Comparison of ENCODE assay signal across 1 cellular context in the genomic region with DNA sequence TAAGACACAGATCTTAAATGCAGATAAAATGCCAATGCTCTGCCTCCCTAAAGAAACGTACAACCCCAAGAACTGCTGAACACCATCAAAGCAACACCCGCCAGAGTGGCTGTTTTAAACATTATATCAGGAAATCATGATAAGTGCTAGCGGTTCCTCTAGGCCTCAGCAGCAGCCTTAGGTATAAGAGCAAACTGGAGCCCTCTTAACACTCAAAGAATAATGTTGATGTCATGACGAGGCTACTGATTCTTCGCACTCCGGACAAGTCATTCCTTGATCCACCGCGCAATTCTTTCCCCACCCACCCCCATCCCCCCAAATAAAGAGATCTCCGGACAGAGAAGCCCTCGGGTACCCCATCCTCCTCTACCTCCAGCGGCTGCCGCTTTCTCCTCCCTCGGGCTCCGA.
TF ChIP-seq lines count a peak whose summit lies in the region.

No MANE protein-coding gene starts in this region.

TF ChIP-seq in HepG2, 621 proteins besides CTCF, POLR2A, EP300 and RAD21 (continued from another document):
- TF ChIP-seq MYNN (CRISPR knock-in tag; IDR thresholded peaks at IDR 0.05; ENCODE audit: low read depth) (no peak), KLF16 (CRISPR knock-in tag; IDR thresholded peaks at IDR 0.05) (0 out of 4 replicates have a peak, but pooled peaks of 1 of the 2 experiments have one; percentile 8), PHF8 (CRISPR knock-in tag; IDR thresholded peaks at IDR 0.05) (peak; percentile 10; the same call in 1 of the 2 replicates)
- TF ChIP-seq, protein P1, sequence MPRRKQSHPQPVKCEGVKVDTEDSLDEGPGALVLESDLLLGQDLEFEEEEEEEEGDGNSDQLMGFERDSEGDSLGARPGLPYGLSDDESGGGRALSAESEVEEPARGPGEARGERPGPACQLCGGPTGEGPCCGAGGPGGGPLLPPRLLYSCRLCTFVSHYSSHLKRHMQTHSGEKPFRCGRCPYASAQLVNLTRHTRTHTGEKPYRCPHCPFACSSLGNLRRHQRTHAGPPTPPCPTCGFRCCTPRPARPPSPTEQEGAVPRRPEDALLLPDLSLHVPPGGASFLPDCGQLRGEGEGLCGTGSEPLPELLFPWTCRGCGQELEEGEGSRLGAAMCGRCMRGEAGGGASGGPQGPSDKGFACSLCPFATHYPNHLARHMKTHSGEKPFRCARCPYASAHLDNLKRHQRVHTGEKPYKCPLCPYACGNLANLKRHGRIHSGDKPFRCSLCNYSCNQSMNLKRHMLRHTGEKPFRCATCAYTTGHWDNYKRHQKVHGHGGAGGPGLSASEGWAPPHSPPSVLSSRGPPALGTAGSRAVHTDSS (CRISPR knock-in tag; conservative IDR thresholded peaks at IDR 0.05): no peak
